In the genomic region with DNA sequence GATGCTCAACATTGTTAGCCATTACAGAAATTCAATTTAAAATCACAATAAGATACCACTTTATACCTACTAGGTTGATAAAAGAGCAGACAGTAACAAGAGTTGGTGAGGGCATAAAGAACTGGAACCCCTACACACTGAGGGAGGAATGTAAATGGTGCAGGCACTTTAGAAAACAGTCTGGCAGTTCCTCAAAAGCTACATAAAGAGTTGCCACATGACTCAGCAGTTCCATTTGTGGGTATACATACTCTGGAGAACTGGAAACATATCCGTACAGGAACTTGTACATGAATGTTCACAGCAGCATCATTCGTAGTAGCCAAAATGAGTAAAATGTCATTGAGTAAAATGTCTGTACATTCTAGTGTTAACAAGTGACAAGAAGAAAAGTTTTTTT, we compare ENCODE assay signal across 2 cellular contexts.
TF ChIP-seq lines count a peak whose summit lies in the region.

No MANE protein-coding gene starts in this region.

TF ChIP-seq in SK-N-SH treated with all-trans-retinoic acid at 6 μM for 48 hours, 23 proteins besides CTCF, POLR2A, EP300 and RAD21 (continued from another document):
- TF ChIP-seq PATZ1 (CRISPR knock-in tag; IDR thresholded peaks at IDR 0.05; ENCODE audit: borderline replicate concordance) = no peak
- TF ChIP-seq ISL1 (CRISPR knock-in tag; IDR thresholded peaks at IDR 0.05) = no peak
- no peak for TF ChIP-seq SNAI2 (CRISPR knock-in tag; IDR thresholded peaks at IDR 0.05)
- no peak for TF ChIP-seq ESRRG (CRISPR knock-in tag; IDR thresholded peaks at IDR 0.05)

TF ChIP-seq in SK-N-SH, 30 proteins besides CTCF, POLR2A, EP300 and RAD21 (continued from another document):
- TF ChIP-seq REST (IDR thresholded peaks at IDR 0.05; ENCODE audit: low read depth, low read length) = no peak
- TF ChIP-seq EZH2phosphoT487 (IDR thresholded peaks at IDR 0.05; ENCODE audit: borderline replicate concordance, low read depth) = no peak
- no peak for TF ChIP-seq TCF12 (IDR thresholded peaks at IDR 0.05)
- no peak for TF ChIP-seq JUND (IDR thresholded peaks at IDR 0.05)
- no peak for TF ChIP-seq NRF1 (IDR thresholded peaks at IDR 0.05; ENCODE audit: low read depth, low read length)
